ENCODE assay signal across 18 cellular contexts in the genomic region with DNA sequence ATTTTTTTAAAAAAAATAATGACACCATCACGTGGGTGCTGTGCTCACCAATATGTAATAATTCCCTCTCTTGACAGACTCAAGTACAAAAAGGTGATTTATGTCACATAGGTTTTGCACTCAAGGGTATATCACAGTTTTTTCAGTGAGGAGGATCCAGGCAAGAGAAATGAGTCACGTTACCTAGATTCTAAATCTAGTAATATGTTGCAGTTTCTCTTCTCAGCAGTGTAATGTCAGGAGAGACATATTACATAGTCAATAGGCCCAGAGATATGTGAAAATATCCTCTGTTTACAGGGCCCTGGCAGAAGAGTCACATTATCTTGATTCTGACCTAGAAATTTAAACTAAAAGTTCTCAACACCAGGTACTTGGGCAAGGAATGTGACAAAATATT.
"Had no signal": no experiment of that assay in that cellular context is flagged by ENCODE, and none has a peak within 500 bp of the region (broad histone marks: within the 10 kb centered on the region; RNA-seq: fewer than 3 reads in every experiment).

No MANE protein-coding gene starts in this region.

- ATAC-seq: gastroesophageal sphincter, left lung, lower lobe of right lung had no signal

- H3K27ac ChIP-seq: colonic mucosa, esophagus muscularis mucosa, foreskin keratinocyte, gastroesophageal sphincter, heart left ventricle, left lung, lower lobe of right lung had no signal

- DNase-seq: colonic mucosa; cortex of kidney; effector memory CD4-positive, alpha-beta T cell; hippocampal formation; left cardiac atrium; left lung; left ventricle myocardium superior; lower lobe of right lung; midbrain had no signal

- H3K4me3 Mint-ChIP-seq: dendritic cell treated with granulocyte-macrophage colony-stimulating factor and Interleukin-4, amounts not matched to agents 40 ng/mL and 50 ng/mL, for 4 days had no signal

- H3K9me3 ChIP-seq: colonic mucosa, esophagus muscularis mucosa, gastroesophageal sphincter, heart left ventricle, left lung, lower lobe of right lung had no signal

- H3K9me3 Mint-ChIP-seq: dendritic cell treated with granulocyte-macrophage colony-stimulating factor and Interleukin-4, amounts not matched to agents 40 ng/mL and 50 ng/mL, for 4 days had no signal

- H3K27me3 Mint-ChIP-seq: dendritic cell treated with granulocyte-macrophage colony-stimulating factor and Interleukin-4, amounts not matched to agents 40 ng/mL and 50 ng/mL, for 4 days had no signal

- H3K36me3 ChIP-seq: colonic mucosa, esophagus muscularis mucosa, gastroesophageal sphincter, heart left ventricle, left lung, lower lobe of right lung had no signal

- H3K27me3 ChIP-seq: colonic mucosa, esophagus muscularis mucosa, foreskin keratinocyte, gastroesophageal sphincter, heart left ventricle, left lung had no signal

- H3K27ac Mint-ChIP-seq: dendritic cell treated with granulocyte-macrophage colony-stimulating factor and Interleukin-4, amounts not matched to agents 40 ng/mL and 50 ng/mL, for 4 days had no signal

- FAIRE-seq: endothelial cell of umbilical vein, frontal cortex, islet of Langerhans, keratinocyte had no signal

- H3K4me1 ChIP-seq: colonic mucosa, esophagus muscularis mucosa, foreskin keratinocyte, gastroesophageal sphincter, heart left ventricle, left lung, lower lobe of right lung had no signal

- H3K4me3 ChIP-seq: colonic mucosa, esophagus muscularis mucosa, gastroesophageal sphincter, heart left ventricle, left lung, lower lobe of right lung had no signal
